ENCODE assay signal across 1 cellular context in genomic region chr5:72248352-72249032, GRCh38.
A peak's percentile ranks its signal among the peaks of the same experiment; 100 is the strongest.
TF ChIP-seq lines count a peak whose summit lies in the region.

No MANE protein-coding gene starts in this region.

TF ChIP-seq in SK-N-SH, 30 proteins besides CTCF, POLR2A, EP300 and RAD21 (continued from another document):
- TF ChIP-seq, protein P1, sequence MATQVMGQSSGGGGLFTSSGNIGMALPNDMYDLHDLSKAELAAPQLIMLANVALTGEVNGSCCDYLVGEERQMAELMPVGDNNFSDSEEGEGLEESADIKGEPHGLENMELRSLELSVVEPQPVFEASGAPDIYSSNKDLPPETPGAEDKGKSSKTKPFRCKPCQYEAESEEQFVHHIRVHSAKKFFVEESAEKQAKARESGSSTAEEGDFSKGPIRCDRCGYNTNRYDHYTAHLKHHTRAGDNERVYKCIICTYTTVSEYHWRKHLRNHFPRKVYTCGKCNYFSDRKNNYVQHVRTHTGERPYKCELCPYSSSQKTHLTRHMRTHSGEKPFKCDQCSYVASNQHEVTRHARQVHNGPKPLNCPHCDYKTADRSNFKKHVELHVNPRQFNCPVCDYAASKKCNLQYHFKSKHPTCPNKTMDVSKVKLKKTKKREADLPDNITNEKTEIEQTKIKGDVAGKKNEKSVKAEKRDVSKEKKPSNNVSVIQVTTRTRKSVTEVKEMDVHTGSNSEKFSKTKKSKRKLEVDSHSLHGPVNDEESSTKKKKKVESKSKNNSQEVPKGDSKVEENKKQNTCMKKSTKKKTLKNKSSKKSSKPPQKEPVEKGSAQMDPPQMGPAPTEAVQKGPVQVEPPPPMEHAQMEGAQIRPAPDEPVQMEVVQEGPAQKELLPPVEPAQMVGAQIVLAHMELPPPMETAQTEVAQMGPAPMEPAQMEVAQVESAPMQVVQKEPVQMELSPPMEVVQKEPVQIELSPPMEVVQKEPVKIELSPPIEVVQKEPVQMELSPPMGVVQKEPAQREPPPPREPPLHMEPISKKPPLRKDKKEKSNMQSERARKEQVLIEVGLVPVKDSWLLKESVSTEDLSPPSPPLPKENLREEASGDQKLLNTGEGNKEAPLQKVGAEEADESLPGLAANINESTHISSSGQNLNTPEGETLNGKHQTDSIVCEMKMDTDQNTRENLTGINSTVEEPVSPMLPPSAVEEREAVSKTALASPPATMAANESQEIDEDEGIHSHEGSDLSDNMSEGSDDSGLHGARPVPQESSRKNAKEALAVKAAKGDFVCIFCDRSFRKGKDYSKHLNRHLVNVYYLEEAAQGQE (IDR thresholded peaks at IDR 0.05; ENCODE audit: low read depth, low read length) = peak; percentile 52; the same call in 1 of the 2 replicates
- TF ChIP-seq RCOR1 (IDR thresholded peaks at IDR 0.05; ENCODE audit: low read length) (no peak), TCF12 (IDR thresholded peaks at IDR 0.05) (peak; percentile 86), EZH2phosphoT487 (IDR thresholded peaks at IDR 0.05; ENCODE audit: borderline replicate concordance, low read depth) (no peak), NFIC (IDR thresholded peaks at IDR 0.05; ENCODE audit: borderline replicate concordance) (peak; percentile 94), ELF1 (IDR thresholded peaks at IDR 0.05) (no peak), MEF2A (IDR thresholded peaks at IDR 0.05; ENCODE audit: borderline replicate concordance, low read depth) (no peak), NRF1 (IDR thresholded peaks at IDR 0.05; ENCODE audit: low read depth, low read length) (no peak), MXI1 (IDR thresholded peaks at IDR 0.05; ENCODE audit: low read depth, low read length) (no peak), POLR2AphosphoS5 (IDR thresholded peaks at IDR 0.05; ENCODE audit: low read depth, low read length) (peak; percentile 67; the same call in 1 of the 2 replicates), SIN3A (IDR thresholded peaks at IDR 0.05; ENCODE audit: borderline replicate concordance, low read depth, low read length) (peak; percentile 53; the same call in 1 of the 2 replicates), YY1 (IDR thresholded peaks at IDR 0.05; ENCODE audit: low read depth) (peak; percentile 38; the same call in 1 of the 2 replicates)
- TF ChIP-seq, protein P2, sequence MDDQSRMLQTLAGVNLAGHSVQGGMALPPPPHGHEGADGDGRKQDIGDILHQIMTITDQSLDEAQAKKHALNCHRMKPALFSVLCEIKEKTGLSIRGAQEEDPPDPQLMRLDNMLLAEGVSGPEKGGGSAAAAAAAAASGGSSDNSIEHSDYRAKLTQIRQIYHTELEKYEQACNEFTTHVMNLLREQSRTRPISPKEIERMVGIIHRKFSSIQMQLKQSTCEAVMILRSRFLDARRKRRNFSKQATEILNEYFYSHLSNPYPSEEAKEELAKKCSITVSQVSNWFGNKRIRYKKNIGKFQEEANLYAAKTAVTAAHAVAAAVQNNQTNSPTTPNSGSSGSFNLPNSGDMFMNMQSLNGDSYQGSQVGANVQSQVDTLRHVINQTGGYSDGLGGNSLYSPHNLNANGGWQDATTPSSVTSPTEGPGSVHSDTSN (IDR thresholded peaks at IDR 0.05) = peak; percentile 33; the same call in 1 of the 2 replicates
- TF ChIP-seq, protein P3, sequence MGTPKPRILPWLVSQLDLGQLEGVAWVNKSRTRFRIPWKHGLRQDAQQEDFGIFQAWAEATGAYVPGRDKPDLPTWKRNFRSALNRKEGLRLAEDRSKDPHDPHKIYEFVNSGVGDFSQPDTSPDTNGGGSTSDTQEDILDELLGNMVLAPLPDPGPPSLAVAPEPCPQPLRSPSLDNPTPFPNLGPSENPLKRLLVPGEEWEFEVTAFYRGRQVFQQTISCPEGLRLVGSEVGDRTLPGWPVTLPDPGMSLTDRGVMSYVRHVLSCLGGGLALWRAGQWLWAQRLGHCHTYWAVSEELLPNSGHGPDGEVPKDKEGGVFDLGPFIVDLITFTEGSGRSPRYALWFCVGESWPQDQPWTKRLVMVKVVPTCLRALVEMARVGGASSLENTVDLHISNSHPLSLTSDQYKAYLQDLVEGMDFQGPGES (IDR thresholded peaks at IDR 0.05; ENCODE audit: low read depth, low read length) = no peak
